In genomic region chr2:16613475-16613874, GRCh38 we compare ENCODE assay signal across 8 cellular contexts. TPM values are rescaled to one million over a fixed set of nuclear protein-coding genes. Genes with fewer than 3 reads are reported as not detected.
DNase-seq lines count a peak whose midpoint lies in the region; ATAC-seq and TF ChIP-seq lines count a peak whose summit lies in the region.

No MANE protein-coding gene starts in this region.

- H3K27me3 ChIP-seq in gastrocnemius medialis: no peaks in the 10 kb centered on the region

- DNase-seq in NCI-H1417 (lab: John Stamatoyannopoulos, UW): peak in 2 of 3 experiments; percentile 28 to 61
- DNase-seq in NCI-H1417 treated with DMSO at 0.1 percent for 48 hours (lab: John Stamatoyannopoulos, UW): no peak
- peak; percentile 22 for DNase-seq in NCI-H748 treated with DMSO at 0.1 percent for 48 hours (lab: John Stamatoyannopoulos, UW)
- peak; percentile 9 to 26 for DNase-seq in dermis microvascular lymphatic vessel endothelial cell (ENCODE audit: low read depth in 2 of 2)
- DNase-seq in gastrocnemius medialis: no peak
- no peak for DNase-seq in activated CD4-positive, CD25-positive, alpha-beta regulatory T cell treated with anti-CD3 and anti-CD28 coated beads, Interleukin-2, amount 50 U/mL, for 72 hours

- TF ChIP-seq POLR2A in gastrocnemius medialis (IDR thresholded peaks at IDR 0.05): no peak

- in situ Hi-C loops in gastrocnemius medialis (cut with MboI; ENCODE audit: low sequenced_read_pairs in 4 of 4): loop anchor here (5.0 to 25.0 kb wide), 5 partner anchors 59 to 976 kb away; partner anchors contain the start of gene MYCN (in 1 of the 4)

- peaks cover 13 to 26% of the 10 kb centered on the region in 2 donors for H3K4me1 ChIP-seq in gastrocnemius medialis

- H3K9me3 ChIP-seq in gastrocnemius medialis: no peaks in the 10 kb centered on the region

- ATAC-seq in gastrocnemius medialis (no peak), HG02970 (IDR thresholded peaks at IDR 0.05; ENCODE audit: low FRiP score, unreplicated experiment) (no peak), HG03460 (IDR thresholded peaks at IDR 0.05; ENCODE audit: unreplicated experiment) (no peak)

- peak; percentile 22 to 55 (median 45) for TF ChIP-seq CTCF in gastrocnemius medialis (IDR thresholded peaks at IDR 0.05 in 4 of 5, conservative IDR thresholded peaks at IDR 0.05 in 1 of 5)

- H3K27ac ChIP-seq in gastrocnemius medialis: no peak overlapping the region

- H3K36me3 ChIP-seq in gastrocnemius medialis: no peaks in the 10 kb centered on the region

- H3K4me3 ChIP-seq in gastrocnemius medialis: no peak overlapping the region

- intact Hi-C loops in gastrocnemius medialis (cut with DNase I; ENCODE audit: low total_unique reads): loop anchor here (1.0 to 10.0 kb wide), 2 partner anchors 111 to 144 kb away; no protein-coding TSS in a partner anchor

RNA-seq across cellular contexts. Expression of gene CYRIA, which starts 52.2 kb away (rescaled TPM):
- 30.6 and 40.2 TPM in 2 replicates for total RNA-seq in dermis microvascular lymphatic vessel endothelial cell
- total RNA-seq in gastrocnemius medialis: 1 to 10 TPM; 3.3 to 8.0 (median 4.5) TPM

Comparison
In these comparisons a context has a peak if more than half of its experiments do, and no peak if none do; other contexts are left out.
1. DNase-seq: peak in NCI-H1417 (2 of 3), NCI-H748 treated with DMSO at 0.1 percent for 48 hours (single experiment) and dermis microvascular lymphatic vessel endothelial cell (2 of 2); none in NCI-H1417 treated with DMSO at 0.1 percent for 48 hours (single experiment), gastrocnemius medialis (0 of 2) and activated CD4-positive, CD25-positive, alpha-beta regulatory T cell treated with anti-CD3 and anti-CD28 coated beads, Interleukin-2, amount 50 U/mL, for 72 hours (single experiment).